8 cellular contexts compared by ENCODE assay signal in the genomic region with DNA sequence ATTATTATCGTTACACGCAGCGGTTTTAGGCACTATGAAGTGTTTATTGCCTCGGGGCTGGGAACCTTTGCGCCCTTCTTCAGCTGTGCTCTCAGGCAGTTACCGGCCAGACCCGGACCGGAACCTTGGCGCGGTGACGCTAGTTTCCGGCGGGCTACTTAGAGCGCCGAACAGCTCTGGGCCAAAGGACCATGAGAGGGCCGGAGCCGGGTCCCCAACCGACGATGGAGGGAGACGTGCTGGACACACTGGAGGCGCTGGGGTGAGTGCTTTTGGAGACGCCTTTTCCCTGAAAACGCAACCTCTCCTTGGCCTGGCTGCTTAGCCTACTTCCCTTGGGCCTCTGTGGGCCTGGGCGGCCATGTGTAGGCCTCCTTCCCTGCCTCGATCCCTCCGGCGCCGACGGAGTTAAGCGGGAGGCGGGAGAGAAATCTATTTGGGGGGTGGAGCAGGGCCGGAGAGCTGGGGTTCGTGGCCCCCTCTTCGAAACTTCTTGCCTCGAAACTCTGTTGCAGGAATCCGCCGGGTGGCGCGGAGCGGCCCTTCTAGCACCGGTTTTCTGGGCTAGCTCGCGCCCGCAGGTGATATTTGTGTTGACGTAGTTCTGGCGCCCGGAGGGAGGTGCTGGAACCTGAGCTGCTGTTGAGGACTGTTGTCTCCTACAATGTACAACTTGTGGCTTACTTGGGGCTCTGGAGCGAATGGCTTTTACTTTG. TPM values are rescaled to one million over a fixed set of nuclear protein-coding genes. Genes with fewer than 3 reads are reported as not detected.
A peak's percentile ranks its signal among the peaks of the same experiment; 100 is the strongest.
DNase-seq lines count a peak whose midpoint lies in the region; ATAC-seq, FAIRE-seq and TF ChIP-seq lines count a peak whose summit lies in the region.

A gene (plus strand): TSS at position 157 of the 716 bp plus-strand sequence. CDS start 35 bp downstream, at position 192.

- TF ChIP-seq CTCF in heart right ventricle (IDR thresholded peaks at IDR 0.05) (no peak), upper lobe of left lung (IDR thresholded peaks at IDR 0.05) (peak in 2 of 6 experiments; percentile 29 to 31)

- H3K36me3 ChIP-seq in heart right ventricle, result peaks cover 0 to 6% (median 0%) of the 10 kb centered on the region in 9 donors
- H3K36me3 ChIP-seq in upper lobe of left lung, result no peaks in the 10 kb centered on the region

- intact Hi-C loops in heart right ventricle (cut with DNase I) (loop anchor here in 1 of 10 donors (10.0 kb wide), 1 partner anchor 61 kb away; no protein-coding TSS in a partner anchor), posterior vena cava (cut with DNase I) (no loop called here)

- TF ChIP-seq EP300 in upper lobe of left lung (IDR thresholded peaks at IDR 0.05), result peak in 1 of 4 donors; percentile 51

- FAIRE-seq in GM12891 (lab: Jason Lieb, UNC), result peak; percentile 59

- peak; percentile 53 for DNase-seq in GM12891 (ENCODE audit: insufficient read length, low spot score)
- DNase-seq in NCI-H128 (lab: John Stamatoyannopoulos, UW; ENCODE audit: unreplicated experiment), result peak; percentile 52
- peak; percentile 50 to 86 (median 67) for DNase-seq in T-helper 1 cell
- DNase-seq in amniotic epithelial cell (ENCODE audit: low read depth), result peak; percentile 86
- DNase-seq in heart right ventricle, result peak; percentile 88 to 90
- peak; percentile 96 for DNase-seq in posterior vena cava (ENCODE audit: low spot score)
- DNase-seq in upper lobe of left lung, result peak; percentile 88 to 97

- peak within 1 kb of the TSS; percentile 65 to 93 (median 84) for H3K4me3 ChIP-seq in heart right ventricle
- H3K4me3 ChIP-seq in upper lobe of left lung, result peak within 1 kb of the TSS; percentile 65 to 95 (median 74)

- H3K27me3 ChIP-seq in heart right ventricle (no peaks in the 10 kb centered on the region), upper lobe of left lung (no peaks in the 10 kb centered on the region)

- H3K9me3 ChIP-seq in heart right ventricle (no peaks in the 10 kb centered on the region), upper lobe of left lung (no peaks in the 10 kb centered on the region)

- WGBS in heart right ventricle, 2 donors, result 0 to 1% methylated on average over 48 of the region's 48 CpGs
- 0 to 1% methylated on average over 18 to 48 of the region's 48 CpGs for whole genome bisulfite sequencing in upper lobe of left lung, 2 donors

- TF ChIP-seq POLR2A in GM12891 (IDR thresholded peaks at IDR 0.05; ENCODE audit: low read depth, low read length) (peak; percentile 92), upper lobe of left lung (IDR thresholded peaks at IDR 0.05) (peak in 2 of 4 donors; percentile 34 to 67)

- peak within 1 kb of the TSS; percentile 49 to 94 (median 90) for H3K27ac ChIP-seq in heart right ventricle
- H3K27ac ChIP-seq in upper lobe of left lung, result peak within 1 kb of the TSS; percentile 88 to 90 (median 88)

- peaks cover 0 to 23% (median 16%) of the 10 kb centered on the region in 9 donors for H3K4me1 ChIP-seq in heart right ventricle
- H3K4me1 ChIP-seq in upper lobe of left lung, result peaks cover 9 to 21% (median 13%) of the 10 kb centered on the region in 4 donors

- ATAC-seq in HG02678 (IDR thresholded peaks at IDR 0.05; ENCODE audit: unreplicated experiment), result peak; percentile 90
- ATAC-seq in heart right ventricle, result peak; percentile 96 to 99 (median 98)
- peak; percentile 98 to 99 for ATAC-seq in upper lobe of left lung (ENCODE audit: low FRiP score in 2 of 2)

TF ChIP-seq in GM12891, 5 proteins besides CTCF, POLR2A, EP300 and RAD21:
- no peak for TF ChIP-seq PAX5 (IDR thresholded peaks at IDR 0.05; ENCODE audit: insufficient read depth, low read length, severe bottlenecking)
- TF ChIP-seq SPI1 (IDR thresholded peaks at IDR 0.05; ENCODE audit: low read depth, low read length), result no peak
- peak; percentile 94 for TF ChIP-seq POLR2AphosphoS5 (IDR thresholded peaks at IDR 0.05; ENCODE audit: low read depth, low read length)
- peak; percentile 86 for TF ChIP-seq POU2F2 (IDR thresholded peaks at IDR 0.05; ENCODE audit: low read depth, low read length)
- TF ChIP-seq TAF1 (IDR thresholded peaks at IDR 0.05; ENCODE audit: low read depth, low read length), result peak; percentile 92

RNA-seq across cellular contexts. Expression of the gene that starts here (rescaled TPM):
- polyA plus RNA-seq in GM12891 (2012; ENCODE audit: low read depth, missing spikeins), result 9.5 TPM
- total RNA-seq in heart right ventricle (10 to 100 TPM; 16.7 to 30.6 (median 25.0) TPM), posterior vena cava (10 to 100 TPM; 20.7 to 33.4 TPM), upper lobe of left lung (10 to 100 TPM in 4 of 6 donors, 1 to 10 TPM in 2; 2.2 to 30.4 (median 15.8) TPM)
- 1 to 10 TPM; 6.2 to 7.0 TPM for polyA plus RNA-seq in heart right ventricle

Comparison
In these comparisons a context has a peak if more than half of its experiments do, and no peak if none do; other contexts are left out.
1. Peak in every context shown above with its lines: DNase-seq, ATAC-seq, H3K4me3 ChIP-seq and H3K27ac ChIP-seq.